ENCODE assay signal across 9 cellular contexts in the genomic region with DNA sequence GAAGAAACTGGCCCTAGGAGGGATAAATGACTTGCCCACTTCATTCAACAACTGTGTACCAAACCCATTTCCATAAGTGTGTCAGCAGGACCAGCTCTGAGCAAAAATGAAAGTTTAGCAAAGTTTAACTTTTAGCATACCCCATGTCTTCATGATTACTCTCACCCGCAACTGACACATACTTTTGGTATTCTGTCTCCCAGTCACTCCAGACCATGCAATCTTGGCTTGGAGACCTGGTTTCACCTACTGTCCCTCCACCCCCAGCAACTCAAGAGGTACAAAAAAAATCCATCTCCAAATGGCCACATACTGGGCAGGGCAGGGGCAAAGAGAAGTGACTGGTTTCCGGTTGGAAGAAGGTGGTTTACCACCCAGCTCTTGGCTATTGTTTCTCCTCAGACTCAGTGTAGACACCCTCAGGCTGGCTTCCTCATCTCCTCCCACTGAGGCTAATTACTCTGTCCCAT.
DNase-seq lines count a peak whose midpoint lies in the region; ATAC-seq and TF ChIP-seq lines count a peak whose summit lies in the region.
"Had no signal": no experiment of that assay in that cellular context is flagged by ENCODE, and none has a peak within 500 bp of the region (broad histone marks: within the 10 kb centered on the region; RNA-seq: fewer than 3 reads in every experiment).

No MANE protein-coding gene starts in this region.

- H3K36me3 Mint-ChIP-seq in progenitor cell of endocrine pancreas (ENCODE audit: insufficient read depth): peaks cover 1% of the 10 kb centered on the region

- DNase-seq in ELR (ENCODE audit: low read depth): peak; percentile 72
- peak; percentile 28 for DNase-seq in SKM-1 treated with dmso at 0.1 percent for 144 hours (lab: John Stamatoyannopoulos, UW; ENCODE audit: unreplicated experiment)
- DNase-seq in myocyte (ENCODE audit: low read depth): peak; percentile 14
- DNase-seq in suprapubic skin (ENCODE audit: low spot score in 2 of 2): no peak
- no peak for DNase-seq in NCI-H1436 (lab: John Stamatoyannopoulos, UW)
- DNase-seq in progenitor cell of endocrine pancreas (ENCODE audit: low spot score, unreplicated experiment): no peak
- DNase-seq in NCI-H345 (lab: John Stamatoyannopoulos, UW): no peak
- DNase-seq: stimulated activated CD4-positive, alpha-beta T cell treated with anti-CD3 and anti-CD28 coated beads, Interleukin-2, amount 100 ng/mL, for 48 hours had no signal

- WGBS in suprapubic skin: 80% methylated on average over 2 of the region's 2 CpGs

- H3K27me3 Mint-ChIP-seq in progenitor cell of endocrine pancreas: peaks cover 8% of the 10 kb centered on the region

- no peaks in the 10 kb centered on the region for H3K9me3 ChIP-seq in suprapubic skin

- ATAC-seq in GM21576 (IDR thresholded peaks at IDR 0.05; ENCODE audit: unreplicated experiment): peak; percentile 29

- H3K27ac Mint-ChIP-seq in progenitor cell of endocrine pancreas: no peak overlapping the region

- no peak overlapping the region for H3K4me3 ChIP-seq in suprapubic skin

- H3K4me1 Mint-ChIP-seq in progenitor cell of endocrine pancreas (ENCODE audit: low read depth): peaks cover 2% of the 10 kb centered on the region

- TF ChIP-seq CTCF in suprapubic skin (IDR thresholded peaks at IDR 0.05): no peak
- TF ChIP-seq CTCF in progenitor cell of endocrine pancreas (IDR thresholded peaks at IDR 0.05; ENCODE audit: unreplicated experiment): no peak

- H3K4me1 ChIP-seq in suprapubic skin: peaks cover 7% of the 10 kb centered on the region

- H3K9me3 Mint-ChIP-seq in progenitor cell of endocrine pancreas (ENCODE audit: low read depth): peaks cover 6% of the 10 kb centered on the region

- TF ChIP-seq EP300 in suprapubic skin (IDR thresholded peaks at IDR 0.05): no peak

- TF ChIP-seq POLR2A in suprapubic skin (IDR thresholded peaks at IDR 0.05): no peak

- no peak overlapping the region for H3K4me3 Mint-ChIP-seq in progenitor cell of endocrine pancreas (ENCODE audit: low read depth)

- H3K27ac ChIP-seq in suprapubic skin: no peak overlapping the region

- no peaks in the 10 kb centered on the region for H3K36me3 ChIP-seq in suprapubic skin

- H3K27me3 ChIP-seq in suprapubic skin: no peaks in the 10 kb centered on the region

Comparison
In these comparisons a context has a peak if more than half of its experiments do, and no peak if none do; other contexts are left out.
1. DNase-seq: peak in ELR (single experiment), SKM-1 treated with dmso at 0.1 percent for 144 hours (single experiment) and myocyte (single experiment); none in suprapubic skin (0 of 2), NCI-H1436 (single experiment), progenitor cell of endocrine pancreas (single experiment) and NCI-H345 (single experiment).